8 cellular contexts compared by ENCODE assay signal in the genomic region with DNA sequence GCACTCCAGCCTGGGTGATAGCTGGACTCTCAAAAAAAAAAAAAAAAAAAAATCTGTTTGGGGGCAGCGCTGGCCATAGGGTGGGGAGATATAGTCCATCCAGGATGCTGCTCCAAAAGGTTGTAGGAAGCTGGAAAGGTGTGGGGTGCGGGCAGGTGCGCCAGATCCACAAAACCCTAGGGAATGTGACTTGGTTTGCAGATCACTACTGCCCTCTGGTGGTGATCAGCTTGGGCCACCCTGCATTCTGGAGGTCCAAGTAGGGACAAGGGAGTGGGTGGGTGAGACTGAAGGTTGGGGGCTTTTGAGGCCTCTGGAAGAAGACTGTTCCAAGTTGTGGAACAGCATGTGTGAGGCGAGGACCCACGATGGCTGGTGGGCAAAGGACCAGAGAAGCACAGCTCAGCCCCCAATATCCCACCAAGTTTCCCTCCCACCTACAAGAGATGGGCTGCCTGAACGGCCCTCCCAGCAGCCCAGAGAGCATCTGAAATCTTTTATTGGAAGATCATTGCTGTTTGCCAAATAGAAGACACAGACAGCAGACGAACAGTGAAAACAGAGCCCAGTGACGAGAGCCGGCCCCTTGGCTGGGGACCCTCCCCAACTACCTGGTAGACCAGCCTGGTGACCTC. TPM values are rescaled to one million over a fixed set of nuclear protein-coding genes. Genes with fewer than 3 reads are reported as not detected.
A peak's percentile ranks its signal among the peaks of the same experiment; 100 is the strongest.
DNase-seq lines count a peak whose midpoint lies in the region; ATAC-seq and TF ChIP-seq lines count a peak whose summit lies in the region.

No MANE protein-coding gene starts in this region.

- H3K27me3 ChIP-seq in gastroesophageal sphincter, result no peaks in the 10 kb centered on the region

- intact Hi-C loops in posterior cingulate gyrus (cut with DNase I), result loop anchor here (2.0 kb wide), 1 partner anchor 458 kb away; no protein-coding TSS in a partner anchor

- no peak for TF ChIP-seq POLR2A in gastroesophageal sphincter (IDR thresholded peaks at IDR 0.05)

- TF ChIP-seq EP300 in Ishikawa (IDR thresholded peaks at IDR 0.05; ENCODE audit: borderline replicate concordance) (no peak), gastroesophageal sphincter (IDR thresholded peaks at IDR 0.05) (no peak)

- 28 to 53% methylated on average over 5 to 6 of the region's 9 CpGs for WGBS in gastroesophageal sphincter (ENCODE audit: low coverage in 1 of 2), 2 donors

- DNase-seq in DMS153 (lab: John Stamatoyannopoulos, UW) (peak; percentile 66), RPMI7951 (ENCODE audit: low read depth) (peak; percentile 56), posterior cingulate gyrus (peak in 8 of 10 donors; percentile 63 to 92 (median 67))
- peak; percentile 86 for DNase-seq in activated effector memory CD4-positive, alpha-beta T cell treated with anti-CD3 and anti-CD28 coated beads, Interleukin-2, amount 50 U/mL, for 16 hours

- TF ChIP-seq CTCF in gastroesophageal sphincter (IDR thresholded peaks at IDR 0.05), result peak in 3 of 4 experiments; percentile 77 to 87 (median 79)

- H3K4me1 ChIP-seq in gastroesophageal sphincter, result peaks cover 0 to 8% (median 3%) of the 10 kb centered on the region in 3 donors

- H3K9me3 ChIP-seq in gastroesophageal sphincter, result no peaks in the 10 kb centered on the region

- ATAC-seq in gastroesophageal sphincter (peak; percentile 54), HG03135 (IDR thresholded peaks at IDR 0.05; ENCODE audit: unreplicated experiment) (no peak), GM19463 (IDR thresholded peaks at IDR 0.05; ENCODE audit: unreplicated experiment) (no peak)

- peak; percentile 66 for TF ChIP-seq RAD21 in Ishikawa (IDR thresholded peaks at IDR 0.05; ENCODE audit: low read depth)

- H3K27ac ChIP-seq in gastroesophageal sphincter, result no peak overlapping the region

- peaks cover 0 to 51% of the 10 kb centered on the region in 2 donors for H3K36me3 ChIP-seq in gastroesophageal sphincter

- H3K4me3 ChIP-seq in gastroesophageal sphincter, result no peak overlapping the region

TF ChIP-seq in Ishikawa, 13 proteins besides CTCF, POLR2A, EP300 and RAD21:
- TF ChIP-seq TEAD4 (IDR thresholded peaks at IDR 0.05), result peak; percentile 35; the same call in 1 of the 2 replicates
- TF ChIP-seq, protein P1, sequence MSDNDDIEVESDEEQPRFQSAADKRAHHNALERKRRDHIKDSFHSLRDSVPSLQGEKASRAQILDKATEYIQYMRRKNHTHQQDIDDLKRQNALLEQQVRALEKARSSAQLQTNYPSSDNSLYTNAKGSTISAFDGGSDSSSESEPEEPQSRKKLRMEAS (IDR thresholded peaks at IDR 0.05), result peak; percentile 37; the same call in 1 of the 2 replicates
- TF ChIP-seq ZBTB7A (IDR thresholded peaks at IDR 0.05; ENCODE audit: low read depth), result no peak

RNA-seq across cellular contexts. Expression of a gene that starts 10.4 kb away (rescaled TPM):
- total RNA-seq in RPMI7951 (2014; rRNA removed; shearing (Covaris generic)), result 44.6 and 56.8 TPM in 2 replicates
- 10 to 100 TPM; 40.8 to 77.2 (median 53.9) TPM for total RNA-seq in gastroesophageal sphincter

RNA-seq across cellular contexts. Expression of a gene that starts 12.6 kb away (rescaled TPM):
- total RNA-seq in RPMI7951 (2014; rRNA removed; shearing (Covaris generic)), result 89.3 and 107 TPM in 2 replicates
- total RNA-seq in gastroesophageal sphincter, result 100 to 1,000 TPM; 144 to 177 (median 162) TPM

RNA-seq across cellular contexts. Expression of a gene that starts 29.6 kb away (rescaled TPM):
- total RNA-seq in RPMI7951 (2014; rRNA removed; shearing (Covaris generic)), result 1.3 and 2.0 TPM in 2 replicates
- total RNA-seq in gastroesophageal sphincter, result 10 to 100 TPM in 2 of 4 donors, 1 to 10 TPM in 2; 7.3 to 22.5 (median 10.0) TPM

RNA-seq across cellular contexts. Expression of a gene that starts 51.3 kb away (rescaled TPM):
- total RNA-seq in RPMI7951 (2014; rRNA removed; shearing (Covaris generic)), result 16.8 and 21.5 TPM in 2 replicates
- total RNA-seq in gastroesophageal sphincter, result 1 to 10 TPM; 3.4 to 9.3 (median 5.6) TPM

RNA-seq across cellular contexts. Expression of a gene that starts 57.4 kb away (rescaled TPM):
- 9.0 and 11.8 TPM in 2 replicates for total RNA-seq in RPMI7951 (2014; rRNA removed; shearing (Covaris generic))
- total RNA-seq in gastroesophageal sphincter, result 10 to 100 TPM; 15.6 to 33.2 (median 21.8) TPM
